In genomic region chr6:83096791-83097190, GRCh38 we compare ENCODE assay signal across 2 cellular contexts.
TF ChIP-seq lines count a peak whose summit lies in the region.

No MANE protein-coding gene starts in this region.

TF ChIP-seq in IMR-90, 13 proteins besides CTCF, POLR2A, EP300 and RAD21:
- no peak for TF ChIP-seq MAZ (IDR thresholded peaks at IDR 0.05; ENCODE audit: borderline replicate concordance, low read depth, low read length)
- no peak for TF ChIP-seq CEBPB (IDR thresholded peaks at IDR 0.05; ENCODE audit: low read depth, low read length)
- TF ChIP-seq FOS (IDR thresholded peaks at IDR 0.05; ENCODE audit: low read depth, low read length): no peak
- no peak for TF ChIP-seq MAFK (IDR thresholded peaks at IDR 0.05; ENCODE audit: low read depth, low read length)
- no peak for TF ChIP-seq BHLHE40 (IDR thresholded peaks at IDR 0.05; ENCODE audit: low read depth, low read length)

TF ChIP-seq in GM23338, 12 proteins besides CTCF, POLR2A, EP300 and RAD21:
- no peak for TF ChIP-seq ZNF114 (CRISPR knock-in tag; IDR thresholded peaks at IDR 0.05)
- TF ChIP-seq EZH2 (IDR thresholded peaks at IDR 0.05; ENCODE audit: low read depth, unreplicated experiment): no peak
- TF ChIP-seq EZH2phosphoT487 (IDR thresholded peaks at IDR 0.05; ENCODE audit: unreplicated experiment): no peak
- no peak for TF ChIP-seq POLR2AphosphoS5 (IDR thresholded peaks at IDR 0.05; ENCODE audit: low read depth)
- TF ChIP-seq ZNF331 (CRISPR knock-in tag; IDR thresholded peaks at IDR 0.05; ENCODE audit: low read depth): no peak
- no peak for TF ChIP-seq JUNB (IDR thresholded peaks at IDR 0.05; ENCODE audit: unreplicated experiment)
- TF ChIP-seq, protein P1, sequence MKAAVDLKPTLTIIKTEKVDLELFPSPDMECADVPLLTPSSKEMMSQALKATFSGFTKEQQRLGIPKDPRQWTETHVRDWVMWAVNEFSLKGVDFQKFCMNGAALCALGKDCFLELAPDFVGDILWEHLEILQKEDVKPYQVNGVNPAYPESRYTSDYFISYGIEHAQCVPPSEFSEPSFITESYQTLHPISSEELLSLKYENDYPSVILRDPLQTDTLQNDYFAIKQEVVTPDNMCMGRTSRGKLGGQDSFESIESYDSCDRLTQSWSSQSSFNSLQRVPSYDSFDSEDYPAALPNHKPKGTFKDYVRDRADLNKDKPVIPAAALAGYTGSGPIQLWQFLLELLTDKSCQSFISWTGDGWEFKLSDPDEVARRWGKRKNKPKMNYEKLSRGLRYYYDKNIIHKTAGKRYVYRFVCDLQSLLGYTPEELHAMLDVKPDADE (IDR thresholded peaks at IDR 0.05): no peak
- TF ChIP-seq ZNF462 (CRISPR knock-in tag; IDR thresholded peaks at IDR 0.05): no peak
- no peak for TF ChIP-seq CREB1 (CRISPR knock-in tag; IDR thresholded peaks at IDR 0.05; ENCODE audit: low read depth)
- no peak for TF ChIP-seq NANOG (IDR thresholded peaks at IDR 0.05; ENCODE audit: borderline replicate concordance)
- TF ChIP-seq STAT1 (IDR thresholded peaks at IDR 0.05; ENCODE audit: unreplicated experiment): no peak
